ENCODE assay signal across 1 cellular context in genomic region chr20:52457826-52458225, GRCh38.
TF ChIP-seq lines count a peak whose summit lies in the region.

No MANE protein-coding gene starts in this region.

TF ChIP-seq in GM23338, 12 proteins besides CTCF, POLR2A, EP300 and RAD21 (continued from another document):
- no peak for TF ChIP-seq ZNF462 (CRISPR knock-in tag; IDR thresholded peaks at IDR 0.05)
